ENCODE assay signal across 10 cellular contexts in genomic region chr15:92149029-92149428, GRCh38.
"Had no signal": no experiment of that assay in that cellular context is flagged by ENCODE, and none has a peak within 500 bp of the region (broad histone marks: within the 10 kb centered on the region; RNA-seq: fewer than 3 reads in every experiment).

No MANE protein-coding gene starts in this region.

- FAIRE-seq: bronchial epithelial cell had no signal

- H3K4me1 ChIP-seq: upper lobe of left lung had no signal

- H3K36me3 ChIP-seq: ovary had no signal

- H3K27me3 ChIP-seq: esophagus squamous epithelium, ovary, upper lobe of left lung had no signal

- ATAC-seq: activated T-cell treated with anti-CD3 and anti-CD28 coated beads, Interleukin-2, amount 50 U/mL, for 4 hours had no signal

- DNase-seq: activated effector memory CD4-positive, alpha-beta T cell treated with anti-CD3 and anti-CD28 coated beads, Interleukin-2, amount 50 U/mL, for 16 hours; activated T-cell treated with anti-CD3 and anti-CD28 coated beads, Interleukin-2, amount 50 U/mL, for 4 hours; aorta; esophagus squamous epithelium; hypothalamus; ovary; stimulated activated CD4-positive, alpha-beta T cell treated with anti-CD3 and anti-CD28 coated beads, Interleukin-2, amount 100 ng/mL, for 48 hours; stimulated activated naive CD4-positive, alpha-beta T cell treated with Interleukin-2 at 50 U/mL for 16 hours; upper lobe of left lung had no signal

- H3K9me3 ChIP-seq: esophagus squamous epithelium, ovary, upper lobe of left lung had no signal

- H3K27ac ChIP-seq: esophagus squamous epithelium, ovary, upper lobe of left lung had no signal

- H3K4me3 ChIP-seq: esophagus squamous epithelium, ovary, upper lobe of left lung had no signal
